2 cellular contexts compared by ENCODE assay signal in the genomic region with DNA sequence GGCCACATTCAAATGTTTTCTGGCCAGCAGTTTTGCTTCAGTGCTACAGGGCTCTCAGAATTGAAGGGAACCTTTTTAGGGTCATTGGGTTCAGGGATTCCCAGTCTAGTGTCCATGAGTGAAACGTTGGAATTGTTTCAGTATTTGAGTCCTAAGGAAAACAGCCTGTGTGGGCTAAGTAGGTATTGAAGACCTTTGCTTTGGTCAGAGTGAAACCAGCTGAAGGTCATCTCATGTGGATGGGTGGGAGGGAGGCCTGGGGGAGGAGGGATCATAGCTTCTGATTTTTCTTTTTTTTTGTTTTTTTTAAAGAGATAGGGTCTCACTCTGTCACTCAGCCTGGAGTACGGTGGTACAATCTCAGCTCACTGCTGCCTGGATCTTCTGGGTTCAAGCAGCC.
TF ChIP-seq lines count a peak whose summit lies in the region.

No MANE protein-coding gene starts in this region.

TF ChIP-seq in GM12878, 131 proteins besides CTCF, POLR2A, EP300 and RAD21:
- TF ChIP-seq CBX5 (IDR thresholded peaks at IDR 0.05; ENCODE audit: low read depth) (no peak), IKZF2 (IDR thresholded peaks at IDR 0.05) (0 out of 4 replicates have a peak, but pooled peaks of 1 of the 2 experiments have one; percentile 23)
TF ChIP-seq in GM12878: peak in this region for 1.

TF ChIP-seq in HepG2, 621 proteins besides CTCF, POLR2A, EP300 and RAD21:
- TF ChIP-seq CHD2 (IDR thresholded peaks at IDR 0.05; ENCODE audit: low read depth, low read length) = no peak
- TF ChIP-seq SP2 (CRISPR knock-in tag; IDR thresholded peaks at IDR 0.05) = 0 out of 2 replicates have a peak, but pooled peaks have one; percentile 23
- TF ChIP-seq, protein P1, sequence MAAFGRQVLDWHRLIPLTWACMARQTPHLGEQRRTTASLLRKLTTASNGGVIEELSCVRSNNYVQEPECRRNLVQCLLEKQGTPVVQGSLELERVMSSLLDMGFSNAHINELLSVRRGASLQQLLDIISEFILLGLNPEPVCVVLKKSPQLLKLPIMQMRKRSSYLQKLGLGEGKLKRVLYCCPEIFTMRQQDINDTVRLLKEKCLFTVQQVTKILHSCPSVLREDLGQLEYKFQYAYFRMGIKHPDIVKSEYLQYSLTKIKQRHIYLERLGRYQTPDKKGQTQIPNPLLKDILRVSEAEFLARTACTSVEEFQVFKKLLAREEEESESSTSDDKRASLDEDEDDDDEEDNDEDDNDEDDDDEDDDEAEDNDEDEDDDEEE (CRISPR knock-in tag; IDR thresholded peaks at IDR 0.05) = 0 out of 2 replicates have a peak, but pooled peaks have one; percentile 24
